In genomic region chr6:27138837-27139752, GRCh38 we compare ENCODE assay signal across 8 cellular contexts.
DNase-seq lines count a peak whose midpoint lies in the region; ATAC-seq, FAIRE-seq and TF ChIP-seq lines count a peak whose summit lies in the region.

No MANE protein-coding gene starts in this region.

- peak overlapping the region; percentile 60 for H2AFZ ChIP-seq in SU-DHL-6 (ENCODE audit: low read depth, low read length, severe bottlenecking)
- H2AFZ ChIP-seq in astrocyte (ENCODE audit: low read depth, low read length) = peak overlapping the region; percentile 82

- no peaks in the 10 kb centered on the region for H3K36me3 ChIP-seq in SU-DHL-6 (ENCODE audit: low read length)
- H3K36me3 ChIP-seq in astrocyte (ENCODE audit: insufficient read depth, low read length) = no peaks in the 10 kb centered on the region

- H3K27ac ChIP-seq in AG04450 (ENCODE audit: low read depth, low read length) (peak overlapping the region; percentile 79), SU-DHL-6 (ENCODE audit: low read depth, low read length) (peak overlapping the region; percentile 95), astrocyte (ENCODE audit: low read depth, low read length) (peak overlapping the region; percentile 31)

- no peaks in the 10 kb centered on the region for H3K9me2 ChIP-seq in SU-DHL-6 (replicated peaks; ENCODE audit: insufficient read depth, low read length)

- H3K4me3 ChIP-seq in AG04450 (ENCODE audit: low read depth, low read length) = peak overlapping the region; percentile 81
- H3K4me3 ChIP-seq in SU-DHL-6 (ENCODE audit: insufficient read depth, low read length, poor library complexity, severe bottlenecking) = peak overlapping the region; percentile 64
- H3K4me3 ChIP-seq in astrocyte (ENCODE audit: insufficient read depth, low read depth, low read length) = peak overlapping the region; percentile 64

- peak overlapping the region; percentile 73 for H3K9ac ChIP-seq in SU-DHL-6 (ENCODE audit: low read length)
- peak overlapping the region; percentile 79 for H3K9ac ChIP-seq in astrocyte (ENCODE audit: low read length)

- H3K27me3 Mint-ChIP-seq in astrocyte (ENCODE audit: low read depth, unreplicated experiment) = no peaks in the 10 kb centered on the region

- POLR2A ChIA-PET in AG04450 (lab: Yijun Ruan, JAX) = interaction anchor here (0.5 to 1.4 kb wide), 3 partner anchors 8 to 754 kb away, joined by 3 to 9 read pairs (median 4); a partner anchor contains a TSS

- TF ChIP-seq CTCF in AG04450 (IDR thresholded peaks at IDR 0.05; ENCODE audit: low read depth, low read length) = no peak
- no peak for TF ChIP-seq CTCF in SU-DHL-6 (IDR thresholded peaks at IDR 0.05; ENCODE audit: insufficient read depth, low read length, poor library complexity, severe bottlenecking)
- TF ChIP-seq CTCF in astrocyte (IDR thresholded peaks at IDR 0.05; ENCODE audit: insufficient read depth, low read depth, low read length) = no peak

- H3K4me1 ChIP-seq in astrocyte (ENCODE audit: insufficient read depth, low read length) = peaks cover 12% of the 10 kb centered on the region

- no peak for FAIRE-seq in astrocyte (lab: Jason Lieb, UNC)

- H3K27ac Mint-ChIP-seq in astrocyte (ENCODE audit: unreplicated experiment) = peak overlapping the region; percentile 58

- no peaks in the 10 kb centered on the region for H3K9me3 Mint-ChIP-seq in astrocyte (ENCODE audit: unreplicated experiment)

- H3K27me3 ChIP-seq in AG04450 (ENCODE audit: control insufficient read depth, insufficient read depth, low read length) (no peaks in the 10 kb centered on the region), SU-DHL-6 (ENCODE audit: low read length) (no peaks in the 10 kb centered on the region), astrocyte (ENCODE audit: insufficient read depth, low read length) (no peaks in the 10 kb centered on the region)

- DNase-seq in AG04450 (ENCODE audit: low read depth, low spot score) (no peak), astrocyte (ENCODE audit: low read depth) (no peak), iPS-NIHi11 (ENCODE audit: low spot score) (peak; percentile 34), NCI-H128 (lab: John Stamatoyannopoulos, UW; ENCODE audit: unreplicated experiment) (no peak)
- peak; percentile 54 to 72 (median 68) for DNase-seq in stimulated activated CD4-positive, alpha-beta T cell treated with anti-CD3 and anti-CD28 coated beads, Interleukin-12 subunit alpha, Interleukin-12 subunit beta, amount 100 ng/mL, for 48 hours (ENCODE audit: low read depth in 2 of 3, low spot score in 1 of 3)

- H3K9me3 ChIP-seq in AG04450 (ENCODE audit: control insufficient read depth, insufficient read depth, low read length) = no peaks in the 10 kb centered on the region; the same call in 1 of the 2 replicates
- H3K9me3 ChIP-seq in SU-DHL-6 (ENCODE audit: insufficient read depth, low read length) = no peaks in the 10 kb centered on the region
- no peaks in the 10 kb centered on the region for H3K9me3 ChIP-seq in astrocyte (ENCODE audit: insufficient read depth, low read depth, low read length)

- H3K4me1 Mint-ChIP-seq in astrocyte (ENCODE audit: low read depth, unreplicated experiment) = peaks cover 13% of the 10 kb centered on the region

- H4K20me1 ChIP-seq in SU-DHL-6 (ENCODE audit: low read depth, low read length) (no peaks in the 10 kb centered on the region), astrocyte (ENCODE audit: insufficient read depth, low read length) (no peaks in the 10 kb centered on the region)

- CTCF ChIA-PET in AG04450 (lab: Charles Lee) = interaction anchor here (0.9 to 1.5 kb wide), 3 partner anchors 8 to 755 kb away, joined by 3 to 4 read pairs (median 4); no protein-coding TSS in a partner anchor

- H3K4me2 ChIP-seq in SU-DHL-6 (ENCODE audit: low read depth, low read length, poor library complexity, severe bottlenecking) (peak overlapping the region; percentile 98), astrocyte (ENCODE audit: low read length) (peak overlapping the region; percentile 87)

- H3F3A ChIP-seq in SU-DHL-6 (ENCODE audit: insufficient read depth) = peaks cover 78% of the 10 kb centered on the region

- H3K36me3 Mint-ChIP-seq in astrocyte (ENCODE audit: low read depth, unreplicated experiment) = peaks cover 2% of the 10 kb centered on the region

- H3K4me3 Mint-ChIP-seq in astrocyte (ENCODE audit: unreplicated experiment) = peak overlapping the region; percentile 91

- H3K79me2 ChIP-seq in SU-DHL-6 (ENCODE audit: insufficient read depth, low read length) (peaks cover 26% of the 10 kb centered on the region), astrocyte (ENCODE audit: insufficient read depth, low read length) (peaks cover 13% of the 10 kb centered on the region)

- ATAC-seq in GM19025 (IDR thresholded peaks at IDR 0.05; ENCODE audit: low read depth, unreplicated experiment) = peak; percentile 64
- ATAC-seq in HG03342 (IDR thresholded peaks at IDR 0.05; ENCODE audit: unreplicated experiment) = peak; percentile 61

Comparison
In these comparisons a context has a peak if more than half of its experiments do, and no peak if none do; other contexts are left out.
1. DNase-seq: peak in iPS-NIHi11 (single experiment) and stimulated activated CD4-positive, alpha-beta T cell treated with anti-CD3 and anti-CD28 coated beads, Interleukin-12 subunit alpha, Interleukin-12 subunit beta, amount 100 ng/mL, for 48 hours (3 of 3); none in AG04450 (single experiment), astrocyte (single experiment) and NCI-H128 (single experiment).
2. H3K27ac ChIP-seq: peak in every context shown above with its lines; median percentile 95 in SU-DHL-6; 79 in AG04450; 31 in astrocyte.
3. Peak in every context shown above with its lines, with median percentiles within 50 percentile points of each other: H3K4me3 ChIP-seq.